ENCODE assay signal across 17 cellular contexts in genomic region chr13:77969299-77969698, GRCh38. TPM values are rescaled to one million over a fixed set of nuclear protein-coding genes. Genes with fewer than 3 reads are reported as not detected.
DNase-seq lines count a peak whose midpoint lies in the region; ATAC-seq lines count a peak whose summit lies in the region.
"Had no signal": no experiment of that assay in that cellular context is flagged by ENCODE, and none has a peak within 500 bp of the region (broad histone marks: within the 10 kb centered on the region; RNA-seq: fewer than 3 reads in every experiment).

No MANE protein-coding gene starts in this region.

- no peaks in the 10 kb centered on the region for H3K9me3 ChIP-seq in mesenchymal stem cell (ENCODE audit: control insufficient read depth, low read length)
- H3K9me3 ChIP-seq: BLaER1 had no signal

- no peak overlapping the region for H3K27ac Mint-ChIP-seq in effector memory CD8-positive, alpha-beta T cell
- H3K27ac Mint-ChIP-seq: CD8-positive, alpha-beta memory T cell; HFFc6 had no signal

- intact Hi-C loops in sciatic nerve (cut with DNase I) = no loop called here

- no peak overlapping the region for H3K4me3 ChIP-seq in mesenchymal stem cell (ENCODE audit: insufficient read depth in 1 of 2, low read depth in 1 of 2, low read length in 2 of 2)
- H3K4me3 ChIP-seq: BLaER1, K562 had no signal

- no peak overlapping the region for H3K23ac ChIP-seq in mesenchymal stem cell (ENCODE audit: low read length in 2 of 2)

- no peak overlapping the region for H2BK120ac ChIP-seq in mesenchymal stem cell (ENCODE audit: low read depth, low read length)

- WGBS in mesenchymal stem cell = 44% methylated on average over 4 of the region's 5 CpGs

- H4K8ac ChIP-seq in mesenchymal stem cell (ENCODE audit: low read length) = peak overlapping the region; percentile 37

- H3K4me1 Mint-ChIP-seq in effector memory CD8-positive, alpha-beta T cell (ENCODE audit: low read depth in 2 of 2) = no peaks in the 10 kb centered on the region
- H3K4me1 Mint-ChIP-seq: CD8-positive, alpha-beta memory T cell had no signal

- no peaks in the 10 kb centered on the region for H3K27me3 ChIP-seq in mesenchymal stem cell (ENCODE audit: control insufficient read depth in 1 of 2, insufficient read depth in 1 of 2, low read length in 2 of 2)
- H3K27me3 ChIP-seq: BLaER1 had no signal

- H3K36me3 ChIP-seq in mesenchymal stem cell (ENCODE audit: control insufficient read depth in 1 of 2, insufficient read depth in 2 of 2, low read depth in 1 of 2, low read length in 2 of 2) = no peaks in the 10 kb centered on the region
- H3K36me3 ChIP-seq: BLaER1 had no signal

- H3K9me3 Mint-ChIP-seq in effector memory CD8-positive, alpha-beta T cell = no peaks in the 10 kb centered on the region

- H3K36me3 Mint-ChIP-seq in effector memory CD8-positive, alpha-beta T cell (ENCODE audit: insufficient read depth) = no peaks in the 10 kb centered on the region
- H3K36me3 Mint-ChIP-seq: CD8-positive, alpha-beta memory T cell had no signal

- no peak overlapping the region for H2AK5ac ChIP-seq in mesenchymal stem cell (ENCODE audit: low read length, severe bottlenecking)

- peak overlapping the region in 1 of 2 experiments; percentile 54 for H3K18ac ChIP-seq in mesenchymal stem cell (ENCODE audit: low read depth in 1 of 2, low read length in 2 of 2)

- no peaks in the 10 kb centered on the region for H3K27me3 Mint-ChIP-seq in effector memory CD8-positive, alpha-beta T cell
- H3K27me3 Mint-ChIP-seq: CD8-positive, alpha-beta memory T cell had no signal

- H3K4ac ChIP-seq in mesenchymal stem cell (ENCODE audit: low read depth in 1 of 2, low read length in 2 of 2) = no peak overlapping the region

- in situ Hi-C loops in SK-MEL-5 (cut with HindIII; ENCODE audit: low pct_unique_long_range_greater_than_20kb, low sequenced_read_pairs) = no loop called here

- H3K79me1 ChIP-seq in mesenchymal stem cell (replicated peaks; ENCODE audit: low read length, poor library complexity, severe bottlenecking) = no peaks in the 10 kb centered on the region

- no peak overlapping the region for H2BK15ac ChIP-seq in mesenchymal stem cell (ENCODE audit: low read depth, poor library complexity, severe bottlenecking)

- H3K9ac ChIP-seq in mesenchymal stem cell (ENCODE audit: low read length) = no peak overlapping the region
- H3K9ac ChIP-seq: BLaER1 had no signal

- H3K4me3 Mint-ChIP-seq in effector memory CD8-positive, alpha-beta T cell = no peak overlapping the region
- H3K4me3 Mint-ChIP-seq: CD8-positive, alpha-beta memory T cell; HFFc6 had no signal

- H3K14ac ChIP-seq in mesenchymal stem cell (ENCODE audit: low read length in 2 of 2) = no peak overlapping the region

- ATAC-seq in sciatic nerve (peak; percentile 78), GM18909 (IDR thresholded peaks at IDR 0.05; ENCODE audit: poor library complexity, unreplicated experiment) (no peak), HG03354 (IDR thresholded peaks at IDR 0.05; ENCODE audit: poor library complexity, severe bottlenecking, unreplicated experiment) (no peak)
- ATAC-seq in effector memory CD8-positive, alpha-beta T cell (replicated peaks) = no peak
- ATAC-seq: HepG2, K562 had no signal

- no peak overlapping the region for H2BK12ac ChIP-seq in mesenchymal stem cell (ENCODE audit: low read length in 2 of 2)

- no peak overlapping the region for H4K91ac ChIP-seq in mesenchymal stem cell (ENCODE audit: low read length)

- H3K4me1 ChIP-seq in mesenchymal stem cell (ENCODE audit: control insufficient read depth, insufficient read depth, low read depth, low read length) = no peaks in the 10 kb centered on the region
- H3K4me1 ChIP-seq: BLaER1 had no signal

- no peak overlapping the region for H3K4me2 ChIP-seq in mesenchymal stem cell (ENCODE audit: low read length, poor library complexity, severe bottlenecking)
- H3K4me2 ChIP-seq: BLaER1 had no signal

- H3K27ac ChIP-seq in mesenchymal stem cell (ENCODE audit: low read length, poor library complexity, severe bottlenecking) = no peak overlapping the region
- H3K27ac ChIP-seq: 22Rv1, BLaER1 had no signal

- no peak overlapping the region for H2AFZ ChIP-seq in mesenchymal stem cell (ENCODE audit: low read depth, low read length)

- H2BK5ac ChIP-seq in mesenchymal stem cell (ENCODE audit: low read depth, low read length, poor library complexity, severe bottlenecking) = no peak overlapping the region

- peak; percentile 55 for DNase-seq in COLO829 (ENCODE audit: low spot score)
- DNase-seq in SK-MEL-5 (ENCODE audit: low read depth, low spot score) = peak; percentile 98
- no peak for DNase-seq in mesenchymal stem cell
- DNase-seq in sciatic nerve (ENCODE audit: low spot score) = no peak
- DNase-seq in effector memory CD8-positive, alpha-beta T cell = no peak
- DNase-seq: AML-193; CD8-positive, alpha-beta memory T cell; DMS53; GF-D8; HCEC 1CT; HFFc6 had no signal

RNA-seq across cellular contexts. Expression of gene EDNRB, which starts 50.7 kb away (rescaled TPM):
- total RNA-seq in SK-MEL-5 (2014; rRNA removed; shearing (Covaris generic)) = 491 and 498 TPM in 2 replicates
- 201 and 237 TPM in 2 replicates for polyA plus RNA-seq in SK-MEL-5 (2015; cell fraction: cytosol; rRNA removed)
- polyA plus RNA-seq in SK-MEL-5 (2015; cell fraction: nucleus; rRNA removed) = 212 and 218 TPM in 2 replicates
- 17.8 TPM for polyA plus RNA-seq in mesenchymal stem cell (2013, experiment 1 of 2)
- polyA plus RNA-seq in mesenchymal stem cell (2013, experiment 2 of 2) = 18.6 TPM
- 31.1 TPM for total RNA-seq in sciatic nerve
- total RNA-seq: HepG2, HFFc6 had no signal
- polyA plus RNA-seq: CD8-positive, alpha-beta memory T cell; HepG2; K562 had no signal

Comparison
In these comparisons a context has a peak if more than half of its experiments do, and no peak if none do; other contexts are left out.
1. DNase-seq: peak in COLO829 (single experiment) and SK-MEL-5 (single experiment); none in mesenchymal stem cell (single experiment), sciatic nerve (single experiment) and effector memory CD8-positive, alpha-beta T cell (0 of 3).
2. RNA of gene EDNRB, which starts 50.7 kb away (total RNA-seq): 491 to 498 TPM in SK-MEL-5; 31.1 TPM in sciatic nerve (single experiment); every median in the first group is over 10 times any median in the second.